Comparison of ENCODE assay signal across 1 cellular context in the genomic region with DNA sequence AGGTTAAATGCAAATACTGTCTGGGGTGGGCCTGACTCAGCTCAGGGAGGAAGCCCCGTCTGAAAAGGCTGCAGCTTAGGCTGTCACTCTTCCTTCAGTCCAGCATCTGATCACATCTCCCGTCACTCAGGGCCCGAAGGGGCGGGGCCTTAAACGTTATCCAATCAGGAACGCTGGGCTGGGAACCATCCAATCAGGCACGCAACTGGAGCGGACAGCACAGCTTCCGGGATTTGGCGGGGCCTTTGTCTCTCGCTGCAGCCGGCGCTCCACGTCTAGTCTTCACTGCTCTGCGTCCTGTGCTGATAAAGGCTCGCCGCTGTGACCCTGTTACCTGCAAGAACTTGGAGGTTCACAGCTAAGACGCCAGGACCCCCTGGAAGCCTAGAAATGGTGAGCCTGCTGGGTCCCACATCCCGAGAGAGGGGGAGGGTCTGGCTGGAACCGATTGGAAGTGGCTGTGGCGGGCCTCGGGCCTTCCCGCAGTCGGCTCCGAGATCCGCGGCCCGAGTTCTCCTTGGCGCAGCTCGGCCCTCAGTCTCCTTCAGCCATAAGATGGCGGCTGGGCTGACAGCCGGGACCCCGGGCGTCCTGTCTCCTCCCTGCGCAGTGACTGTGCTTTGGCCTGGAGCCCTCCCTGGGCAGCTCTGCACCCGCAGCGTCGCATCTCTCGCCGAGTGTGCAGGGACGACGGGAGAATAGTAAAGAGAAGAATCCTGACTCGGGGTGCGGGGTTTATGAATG.
TF ChIP-seq lines count a peak whose summit lies in the region.

TSS of gene ZNF92 (plus strand) at position 248 of the 744 bp plus-strand sequence. CDS start at position 391, 143 bp downstream.

TF ChIP-seq in HepG2, 621 proteins besides CTCF, POLR2A, EP300 and RAD21 (continued from another document and continues in another):
- TF ChIP-seq ZNF562 (CRISPR knock-in tag; IDR thresholded peaks at IDR 0.05; ENCODE audit: borderline replicate concordance) (no peak), THAP8 (CRISPR knock-in tag; IDR thresholded peaks at IDR 0.05; ENCODE audit: borderline replicate concordance) (no peak), FOXO1 (CRISPR knock-in tag; IDR thresholded peaks at IDR 0.05) (no peak), ZNF782 (CRISPR knock-in tag; IDR thresholded peaks at IDR 0.05; ENCODE audit: borderline replicate concordance) (peak; percentile 87; the same call in 1 of the 2 replicates), PAF1 (CRISPR knock-in tag; IDR thresholded peaks at IDR 0.05) (no peak), HNRNPL (IDR thresholded peaks at IDR 0.05; ENCODE audit: low read depth, low read length) (peak; percentile 31; the same call in 1 of the 2 replicates), RXRA (CRISPR knock-in tag; IDR thresholded peaks at IDR 0.05) (peak; percentile 27; the same call in 1 of the 2 replicates), HINFP (CRISPR knock-in tag; IDR thresholded peaks at IDR 0.05; ENCODE audit: low read depth) (peak; percentile 61; the same call in 1 of the 2 replicates), ZMAT3 (CRISPR knock-in tag; conservative IDR thresholded peaks at IDR 0.05) (no peak), ZNF552 (CRISPR knock-in tag; IDR thresholded peaks at IDR 0.05; ENCODE audit: borderline replicate concordance) (no peak), KAT8 (CRISPR knock-in tag; IDR thresholded peaks at IDR 0.05) (peak; percentile 77), ONECUT2 (CRISPR knock-in tag; IDR thresholded peaks at IDR 0.05) (0 out of 2 replicates have a peak, but pooled peaks have one; percentile 20), ZNF17 (CRISPR knock-in tag; IDR thresholded peaks at IDR 0.05) (no peak), ZNF20 (CRISPR knock-in tag; IDR thresholded peaks at IDR 0.05) (no peak), REL (CRISPR knock-in tag; conservative IDR thresholded peaks at IDR 0.05) (0 out of 2 replicates have a peak, but pooled peaks have one; percentile 57), ZNF44 (CRISPR knock-in tag; IDR thresholded peaks at IDR 0.05) (no peak), ZNF34 (CRISPR knock-in tag; IDR thresholded peaks at IDR 0.05; ENCODE audit: borderline replicate concordance) (peak; percentile 75; the same call in 1 of the 2 replicates), ZFP82 (CRISPR knock-in tag; IDR thresholded peaks at IDR 0.05; ENCODE audit: borderline replicate concordance) (no peak), NR2C2 (CRISPR knock-in tag; IDR thresholded peaks at IDR 0.05; ENCODE audit: borderline replicate concordance) (no peak; the same call in 1 of the 2 replicates), ZNF75D (CRISPR knock-in tag; IDR thresholded peaks at IDR 0.05; ENCODE audit: borderline replicate concordance) (no peak), FOSL2 (CRISPR knock-in tag; IDR thresholded peaks at IDR 0.05) (no peak), ZBTB37 (CRISPR knock-in tag; IDR thresholded peaks at IDR 0.05) (no peak), ZNF329 (CRISPR knock-in tag; IDR thresholded peaks at IDR 0.05; ENCODE audit: low read depth) (peak; percentile 63; the same call in 1 of the 2 replicates), ZNF639 (CRISPR knock-in tag; conservative IDR thresholded peaks at IDR 0.05) (no peak), ZNF280D (CRISPR knock-in tag; IDR thresholded peaks at IDR 0.05) (0 out of 2 replicates have a peak, but pooled peaks have one; percentile 75), FOXP1 (IDR thresholded peaks at IDR 0.05) (no peak), FOXP1 (CRISPR knock-in tag; IDR thresholded peaks at IDR 0.05) (no peak), PCBP1 (IDR thresholded peaks at IDR 0.05; ENCODE audit: borderline replicate concordance, low read depth, low read length) (no peak), SOX5 (CRISPR knock-in tag; IDR thresholded peaks at IDR 0.05; ENCODE audit: borderline replicate concordance) (no peak), NPAS2 (CRISPR knock-in tag; IDR thresholded peaks at IDR 0.05; ENCODE audit: borderline replicate concordance) (no peak), ZNF296 (CRISPR knock-in tag; conservative IDR thresholded peaks at IDR 0.05) (no peak), AGO1 (IDR thresholded peaks at IDR 0.05; ENCODE audit: low read depth, low read length, poor library complexity, severe bottlenecking) (peak; percentile 29), PHB2 (IDR thresholded peaks at IDR 0.05; ENCODE audit: partially characterized antibody) (no peak), MEIS2 (CRISPR knock-in tag; IDR thresholded peaks at IDR 0.05) (peak; percentile 54; the same call in 1 of the 2 replicates), PLRG1 (conservative IDR thresholded peaks at IDR 0.05) (no peak), ZNF451 (CRISPR knock-in tag; IDR thresholded peaks at IDR 0.05) (no peak), JARID2 (CRISPR knock-in tag; IDR thresholded peaks at IDR 0.05; ENCODE audit: insufficient replicate concordance) (no peak), ZNF251 (CRISPR knock-in tag; IDR thresholded peaks at IDR 0.05) (no peak), ZNF572 (CRISPR knock-in tag; IDR thresholded peaks at IDR 0.05) (no peak), ZNF3 (CRISPR knock-in tag; IDR thresholded peaks at IDR 0.05) (no peak), ZNF138 (CRISPR knock-in tag; IDR thresholded peaks at IDR 0.05; ENCODE audit: low read depth) (peak; percentile 84; the same call in 1 of the 2 replicates), ZFX (CRISPR knock-in tag; IDR thresholded peaks at IDR 0.05; ENCODE audit: low read depth) (peak; percentile 97), KLF15 (CRISPR knock-in tag; IDR thresholded peaks at IDR 0.05; ENCODE audit: borderline replicate concordance) (no peak), MED1 (CRISPR knock-in tag; IDR thresholded peaks at IDR 0.05) (peak; percentile 45; the same call in 1 of the 2 replicates), ZSCAN25 (CRISPR knock-in tag; IDR thresholded peaks at IDR 0.05) (peak; percentile 40; the same call in 1 of the 2 replicates), FOXO4 (CRISPR knock-in tag; conservative IDR thresholded peaks at IDR 0.05) (no peak), ZFP91 (CRISPR knock-in tag; IDR thresholded peaks at IDR 0.05; ENCODE audit: borderline replicate concordance) (peak; percentile 85; the same call in 1 of the 2 replicates), ZNF569 (CRISPR knock-in tag; IDR thresholded peaks at IDR 0.05; ENCODE audit: borderline replicate concordance) (no peak), KMT2A (CRISPR knock-in tag; IDR thresholded peaks at IDR 0.05) (peak; percentile 98), TIGD3 (CRISPR knock-in tag; IDR thresholded peaks at IDR 0.05; ENCODE audit: borderline replicate concordance) (no peak)
- TF ChIP-seq, protein P1, sequence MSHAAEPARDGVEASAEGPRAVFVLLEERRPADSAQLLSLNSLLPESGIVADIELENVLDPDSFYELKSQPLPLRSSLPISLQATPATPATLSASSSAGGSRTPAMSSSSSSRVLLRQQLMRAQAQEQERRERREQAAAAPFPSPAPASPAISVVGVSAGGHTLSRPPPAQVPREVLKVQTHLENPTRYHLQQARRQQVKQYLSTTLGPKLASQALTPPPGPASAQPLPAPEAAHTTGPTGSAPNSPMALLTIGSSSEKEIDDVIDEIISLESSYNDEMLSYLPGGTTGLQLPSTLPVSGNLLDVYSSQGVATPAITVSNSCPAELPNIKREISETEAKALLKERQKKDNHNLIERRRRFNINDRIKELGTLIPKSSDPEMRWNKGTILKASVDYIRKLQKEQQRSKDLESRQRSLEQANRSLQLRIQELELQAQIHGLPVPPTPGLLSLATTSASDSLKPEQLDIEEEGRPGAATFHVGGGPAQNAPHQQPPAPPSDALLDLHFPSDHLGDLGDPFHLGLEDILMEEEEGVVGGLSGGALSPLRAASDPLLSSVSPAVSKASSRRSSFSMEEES (CRISPR knock-in tag; IDR thresholded peaks at IDR 0.05), result no peak
- TF ChIP-seq, protein P2, sequence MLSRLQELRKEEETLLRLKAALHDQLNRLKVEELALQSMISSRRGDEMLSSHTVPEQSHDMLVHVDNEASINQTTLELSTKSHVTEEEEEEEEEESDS (CRISPR knock-in tag; IDR thresholded peaks at IDR 0.05; ENCODE audit: borderline replicate concordance), result 0 out of 2 replicates have a peak, but pooled peaks have one; percentile 56
